In the genomic region with DNA sequence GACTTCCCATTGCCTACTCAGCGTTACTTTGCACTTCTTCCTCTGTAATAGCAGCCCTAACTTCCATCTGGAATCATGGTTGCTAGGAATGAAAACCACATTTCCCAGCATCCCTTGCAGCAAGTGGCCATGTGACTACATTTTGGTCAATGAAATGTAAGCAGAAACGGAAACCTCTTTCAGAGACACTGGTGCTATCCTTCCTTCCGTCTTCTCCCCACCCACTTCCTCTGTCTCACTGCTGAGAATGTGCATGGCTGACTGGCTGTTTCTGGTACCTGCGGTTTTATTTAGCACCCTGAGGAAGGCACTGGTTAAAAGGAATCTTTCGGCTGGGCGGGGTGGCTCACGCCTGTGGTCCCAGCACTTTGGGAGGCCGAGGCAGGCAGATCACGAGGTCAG, we compare ENCODE assay signal across 10 cellular contexts.
DNase-seq lines count a peak whose midpoint lies in the region; ATAC-seq and TF ChIP-seq lines count a peak whose summit lies in the region.
"Had no signal": no experiment of that assay in that cellular context is flagged by ENCODE, and none has a peak within 500 bp of the region (broad histone marks: within the 10 kb centered on the region; RNA-seq: fewer than 3 reads in every experiment).

No MANE protein-coding gene starts in this region.

- H3F3A ChIP-seq in MM.1S (ENCODE audit: insufficient read depth, low read length) = peaks cover 5% of the 10 kb centered on the region; the same call in 1 of the 2 replicates

- H3K27me3 ChIP-seq in MM.1S (replicated peaks; ENCODE audit: insufficient read depth, low read length) (no peaks in the 10 kb centered on the region), endodermal cell (ENCODE audit: control insufficient read depth, insufficient read depth, low read length, poor library complexity, severe bottlenecking) (peaks cover 77% of the 10 kb centered on the region)

- H3K79me2 ChIP-seq in MM.1S (ENCODE audit: low read length) = no peaks in the 10 kb centered on the region

- WGBS in endodermal cell (ENCODE audit: insufficient coverage in 1 of 2, insufficient read length in 1 of 2), 2 experiments = 83 to 87% methylated on average over 3 to 8 of the region's 9 CpGs

- H3K27ac Mint-ChIP-seq in endodermal cell = no peak overlapping the region
- H3K27ac Mint-ChIP-seq: brain had no signal

- H3K36me3 Mint-ChIP-seq in endodermal cell (ENCODE audit: low read depth) = no peaks in the 10 kb centered on the region
- H3K36me3 Mint-ChIP-seq: brain had no signal

- H3K27ac ChIP-seq in MM.1S (ENCODE audit: low read length) (peak overlapping the region; percentile 39; the same call in 1 of the 2 replicates), endodermal cell (ENCODE audit: low read depth, low read length) (no peak overlapping the region)

- H3K9me3 ChIP-seq in MM.1S (replicated peaks; ENCODE audit: insufficient read depth, low read length) (no peaks in the 10 kb centered on the region), endodermal cell (ENCODE audit: control insufficient read depth, low read length) (no peaks in the 10 kb centered on the region)

- no peak for TF ChIP-seq CTCF in MM.1S (IDR thresholded peaks at IDR 0.05; ENCODE audit: low read length)
- TF ChIP-seq CTCF in endodermal cell (conservative IDR thresholded peaks at IDR 0.05) = no peak

- H3K4me3 ChIP-seq in MM.1S (ENCODE audit: low read length) = no peak overlapping the region
- no peak overlapping the region for H3K4me3 ChIP-seq in endodermal cell (ENCODE audit: low read length)
- H3K4me3 ChIP-seq: skin epidermis had no signal

- H3K9me3 Mint-ChIP-seq in endodermal cell = peaks cover 4% of the 10 kb centered on the region

- no peaks in the 10 kb centered on the region for H3K4me1 Mint-ChIP-seq in endodermal cell

- no peaks in the 10 kb centered on the region for H4K20me1 ChIP-seq in MM.1S (ENCODE audit: insufficient read depth, low read length)

- peak overlapping the region; percentile 68; the same call in 1 of the 2 replicates for H2AFZ ChIP-seq in MM.1S (ENCODE audit: low read length)

- no peak overlapping the region for H3K4me3 Mint-ChIP-seq in endodermal cell
- H3K4me3 Mint-ChIP-seq: brain had no signal

- peaks cover 87% of the 10 kb centered on the region for H3K27me3 Mint-ChIP-seq in endodermal cell (ENCODE audit: insufficient read depth)

- DNase-seq in Right ventricle myocardium inferior (ENCODE audit: missing footprints) = no peak
- DNase-seq in cardiac septum (ENCODE audit: low spot score) = no peak
- peak; percentile 94 for DNase-seq in MM.1S
- DNase-seq in activated CD4-positive, alpha-beta T cell treated with anti-CD3 and anti-CD28 coated beads for 4 hours = peak; percentile 70 to 71
- DNase-seq in endodermal cell = peak; percentile 74
- DNase-seq in stimulated activated CD8-positive, alpha-beta memory T cell treated with anti-CD3 and anti-CD28 coated beads, Interleukin-12 subunit alpha, Interleukin-12 subunit beta, amount 100 ng/mL, for 4 hours (ENCODE audit: low read depth) = peak; percentile 46
- DNase-seq in NCI-H1417 treated with DMSO at 0.1 percent for 48 hours (lab: John Stamatoyannopoulos, UW) = no peak
- DNase-seq in globus pallidus (ENCODE audit: low spot score) = no peak

- ATAC-seq in Right ventricle myocardium inferior = peak; percentile 41

- no peaks in the 10 kb centered on the region for H3K9me2 ChIP-seq in MM.1S (replicated peaks; ENCODE audit: insufficient read depth, low read length)

- peaks cover 24% of the 10 kb centered on the region for H3K4me1 ChIP-seq in MM.1S (ENCODE audit: low read length)
- H3K4me1 ChIP-seq in endodermal cell (ENCODE audit: control insufficient read depth, insufficient read depth, low read length) = no peaks in the 10 kb centered on the region

- H3K9ac ChIP-seq in MM.1S (ENCODE audit: low read length) = no peak overlapping the region
- H3K9ac ChIP-seq in endodermal cell (ENCODE audit: extremely low read depth, low read length, poor library complexity, severe bottlenecking) = no peak overlapping the region

- no peaks in the 10 kb centered on the region for H3K36me3 ChIP-seq in MM.1S (replicated peaks; ENCODE audit: insufficient read depth, low read length)
- H3K36me3 ChIP-seq in endodermal cell (ENCODE audit: control insufficient read depth, insufficient read depth, low read length) = no peaks in the 10 kb centered on the region

- H3K4me2 ChIP-seq in MM.1S (ENCODE audit: low read depth, low read length) = peak overlapping the region; percentile 51; the same call in 1 of the 2 replicates

- intact Hi-C loops in Right ventricle myocardium inferior (cut with DNase I) (no loop called here), cardiac septum (cut with DNase I) (no loop called here)

Comparison
In these comparisons a context has a peak if more than half of its experiments do, and no peak if none do; other contexts are left out.
1. DNase-seq: peak in MM.1S (single experiment), activated CD4-positive, alpha-beta T cell treated with anti-CD3 and anti-CD28 coated beads for 4 hours (2 of 2), endodermal cell (single experiment) and stimulated activated CD8-positive, alpha-beta memory T cell treated with anti-CD3 and anti-CD28 coated beads, Interleukin-12 subunit alpha, Interleukin-12 subunit beta, amount 100 ng/mL, for 4 hours (single experiment); none in Right ventricle myocardium inferior (single experiment), cardiac septum (single experiment), NCI-H1417 treated with DMSO at 0.1 percent for 48 hours (single experiment) and globus pallidus (single experiment).